Comparison of ENCODE assay signal across 1 cellular context in genomic region chr10:113007343-113007771, GRCh38.
TF ChIP-seq lines count a peak whose summit lies in the region.

No MANE protein-coding gene starts in this region.

TF ChIP-seq in GM23338, 12 proteins besides CTCF, POLR2A, EP300 and RAD21 (continued from another document):
- TF ChIP-seq ZNF462 (CRISPR knock-in tag; IDR thresholded peaks at IDR 0.05) (no peak), ZNF331 (CRISPR knock-in tag; IDR thresholded peaks at IDR 0.05; ENCODE audit: low read depth) (no peak), REST (IDR thresholded peaks at IDR 0.05; ENCODE audit: unreplicated experiment) (no peak), EZH2phosphoT487 (IDR thresholded peaks at IDR 0.05; ENCODE audit: unreplicated experiment) (no peak), NANOG (IDR thresholded peaks at IDR 0.05; ENCODE audit: borderline replicate concordance) (no peak), POLR2AphosphoS5 (IDR thresholded peaks at IDR 0.05; ENCODE audit: low read depth) (no peak)
TF ChIP-seq in GM23338: peak in this region for 0.
